10 cellular contexts compared by ENCODE assay signal in genomic region chr6:64505312-64505711, GRCh38.
DNase-seq lines count a peak whose midpoint lies in the region; FAIRE-seq and TF ChIP-seq lines count a peak whose summit lies in the region.
"Had no signal": no experiment of that assay in that cellular context is flagged by ENCODE, and none has a peak within 500 bp of the region (broad histone marks: within the 10 kb centered on the region; RNA-seq: fewer than 3 reads in every experiment).

No MANE protein-coding gene starts in this region.

- no peaks in the 10 kb centered on the region for H3K36me3 ChIP-seq in OCI-LY3 (replicated peaks; ENCODE audit: low read depth, low read length)
- H3K36me3 ChIP-seq in esophagus muscularis mucosa, result no peaks in the 10 kb centered on the region
- H3K36me3 ChIP-seq in CD8-positive, alpha-beta memory T cell (ENCODE audit: insufficient read depth, low read length), result no peaks in the 10 kb centered on the region
- H3K36me3 ChIP-seq: breast epithelium had no signal

- no peaks in the 10 kb centered on the region for H3K27me3 Mint-ChIP-seq in CD8-positive, alpha-beta memory T cell
- H3K27me3 Mint-ChIP-seq: T-helper 17 cell had no signal

- H3K4me2 ChIP-seq in OCI-LY3 (ENCODE audit: low read length), result no peak overlapping the region

- no peak overlapping the region for H3K4me3 Mint-ChIP-seq in CD8-positive, alpha-beta memory T cell
- H3K4me3 Mint-ChIP-seq: T-helper 17 cell had no signal

- POLR2A ChIA-PET in CD8-positive, alpha-beta memory T cell (lab: Charles Lee), result no interaction called here

- CTCF ChIA-PET in CD8-positive, alpha-beta memory T cell (lab: Charles Lee), result no interaction called here

- H3K36me3 Mint-ChIP-seq in CD8-positive, alpha-beta memory T cell, result no peaks in the 10 kb centered on the region

- no peak for TF ChIP-seq EP300 in esophagus muscularis mucosa (IDR thresholded peaks at IDR 0.05)

- no peak for TF ChIP-seq POLR2A in esophagus muscularis mucosa (IDR thresholded peaks at IDR 0.05; ENCODE audit: low read depth)

- WGBS in esophagus muscularis mucosa, result 38% methylated on average over 4 of the region's 4 CpGs

- H3K9ac ChIP-seq in OCI-LY3 (ENCODE audit: low read length), result no peak overlapping the region

- H3K27ac ChIP-seq in OCI-LY3 (ENCODE audit: low read length) (no peak overlapping the region), esophagus muscularis mucosa (replicated peaks in 1 of 4) (no peak overlapping the region)
- H3K27ac ChIP-seq in CD8-positive, alpha-beta memory T cell (ENCODE audit: low read depth, low read length), result no peak overlapping the region
- H3K27ac ChIP-seq: breast epithelium had no signal

- no peak overlapping the region for H3K27ac Mint-ChIP-seq in CD8-positive, alpha-beta memory T cell
- H3K27ac Mint-ChIP-seq: T-helper 17 cell had no signal

- intact Hi-C loops in esophagus muscularis mucosa (cut with DNase I), result no loop called here

- H3K27me3 ChIP-seq in OCI-LY3 (ENCODE audit: low read depth, low read length) (no peaks in the 10 kb centered on the region), esophagus muscularis mucosa (no peaks in the 10 kb centered on the region)
- H3K27me3 ChIP-seq in CD8-positive, alpha-beta memory T cell (ENCODE audit: insufficient read depth, low read length, poor library complexity, severe bottlenecking), result no peaks in the 10 kb centered on the region
- H3K27me3 ChIP-seq: breast epithelium had no signal

- H3K9me3 Mint-ChIP-seq in CD8-positive, alpha-beta memory T cell, result peaks cover 0 to 25% (median 13%) of the 10 kb centered on the region in 5 donors

- no peak for DNase-seq in AG10803 (ENCODE audit: low read depth)
- peak; percentile 0 for DNase-seq in GM19239 (ENCODE audit: insufficient read length, low spot score)
- no peak for DNase-seq in fibroblast of the aortic adventitia (ENCODE audit: low read depth)
- DNase-seq in kidney glomerular epithelial cell (lab: John Stamatoyannopoulos, UW), result no peak
- no peak for DNase-seq in NCI-H2196 (lab: John Stamatoyannopoulos, UW; ENCODE audit: unreplicated experiment)
- DNase-seq in esophagus muscularis mucosa (ENCODE audit: extremely low spot score), result no peak
- no peak for DNase-seq in CD8-positive, alpha-beta memory T cell
- DNase-seq: T-helper 17 cell had no signal

- H3K9me3 ChIP-seq in OCI-LY3 (ENCODE audit: insufficient read depth, low read length), result no peaks in the 10 kb centered on the region
- no peaks in the 10 kb centered on the region for H3K9me3 ChIP-seq in esophagus muscularis mucosa
- no peaks in the 10 kb centered on the region for H3K9me3 ChIP-seq in CD8-positive, alpha-beta memory T cell (ENCODE audit: low read length)
- H3K9me3 ChIP-seq: breast epithelium had no signal

- FAIRE-seq in GM19239 (lab: Jason Lieb, UNC), result no peak

- H3K4me1 ChIP-seq in OCI-LY3 (ENCODE audit: low read length) (no peaks in the 10 kb centered on the region), esophagus muscularis mucosa (peaks cover 0 to 13% (median 2%) of the 10 kb centered on the region in 4 donors)
- H3K4me1 ChIP-seq in CD8-positive, alpha-beta memory T cell (ENCODE audit: insufficient read depth, low read length), result no peaks in the 10 kb centered on the region
- H3K4me1 ChIP-seq: breast epithelium had no signal

- H3K4me1 Mint-ChIP-seq in CD8-positive, alpha-beta memory T cell, result no peaks in the 10 kb centered on the region
- H3K4me1 Mint-ChIP-seq: T-helper 17 cell had no signal

- H4K20me1 ChIP-seq in OCI-LY3 (ENCODE audit: insufficient read depth, low read length), result no peaks in the 10 kb centered on the region

- H2AFZ ChIP-seq in OCI-LY3 (ENCODE audit: low read depth, low read length), result no peak overlapping the region

- H3K79me2 ChIP-seq in OCI-LY3 (ENCODE audit: low read length), result no peaks in the 10 kb centered on the region

- no peak overlapping the region for H3K4me3 ChIP-seq in AG10803 (ENCODE audit: low read length)
- H3K4me3 ChIP-seq in OCI-LY3 (ENCODE audit: low read length), result no peak overlapping the region
- no peak overlapping the region for H3K4me3 ChIP-seq in fibroblast of the aortic adventitia (ENCODE audit: low read depth, low read length)
- H3K4me3 ChIP-seq in esophagus muscularis mucosa, result no peak overlapping the region
- no peak overlapping the region for H3K4me3 ChIP-seq in CD8-positive, alpha-beta memory T cell (ENCODE audit: low read length)
- H3K4me3 ChIP-seq: breast epithelium had no signal

- TF ChIP-seq CTCF in AG10803 (conservative IDR thresholded peaks at IDR 0.05; ENCODE audit: low read length), result peak; percentile 25
- TF ChIP-seq CTCF in OCI-LY3 (IDR thresholded peaks at IDR 0.05; ENCODE audit: low read depth, low read length), result peak; percentile 49
- TF ChIP-seq CTCF in fibroblast of the aortic adventitia (IDR thresholded peaks at IDR 0.05; ENCODE audit: insufficient read depth, low read length), result peak; percentile 21
- TF ChIP-seq CTCF in esophagus muscularis mucosa (IDR thresholded peaks at IDR 0.05), result peak in 1 of 3 experiments; percentile 18
